In genomic region chr12:30694412-30694955, GRCh38 we compare ENCODE assay signal across 8 cellular contexts. TPM values are rescaled to one million over a fixed set of nuclear protein-coding genes. Genes with fewer than 3 reads are reported as not detected.
DNase-seq lines count a peak whose midpoint lies in the region; ATAC-seq and TF ChIP-seq lines count a peak whose summit lies in the region.

No MANE protein-coding gene starts in this region.

- H3K36me3 Mint-ChIP-seq in Calu3 (ENCODE audit: insufficient read depth, unreplicated experiment): peaks cover 20% of the 10 kb centered on the region
- H3K36me3 Mint-ChIP-seq in activated B cell treated with CpG ODN at 0.5 μM for 24 hours (ENCODE audit: low read depth): peaks cover 17% of the 10 kb centered on the region

- peak overlapping the region; percentile 88 for H3K4me3 Mint-ChIP-seq in Calu3 (ENCODE audit: low read depth, unreplicated experiment)
- H3K4me3 Mint-ChIP-seq in activated B cell treated with CpG ODN at 0.5 μM for 24 hours: peak overlapping the region; percentile 98

- TF ChIP-seq POLR2A in testis (IDR thresholded peaks at IDR 0.05): no peak

- H3K4me1 Mint-ChIP-seq in Calu3 (ENCODE audit: low read depth, unreplicated experiment) (peaks cover 28% of the 10 kb centered on the region), activated B cell treated with CpG ODN at 0.5 μM for 24 hours (peaks cover 43% of the 10 kb centered on the region)

- TF ChIP-seq CTCF in Calu3 (IDR thresholded peaks at IDR 0.05; ENCODE audit: unreplicated experiment): no peak
- TF ChIP-seq CTCF in activated B cell treated with CpG ODN at 0.5 μM for 24 hours (IDR thresholded peaks at IDR 0.05): no peak
- TF ChIP-seq CTCF in testis (IDR thresholded peaks at IDR 0.05): no peak

- H3K9ac ChIP-seq in iPS-20b (ENCODE audit: low read depth, low read length): peak overlapping the region; percentile 85; the same call in 1 of the 2 replicates

- peak; percentile 28 for ATAC-seq in HG02870 (IDR thresholded peaks at IDR 0.05; ENCODE audit: unreplicated experiment)
- no peak for ATAC-seq in activated B cell treated with CpG ODN at 0.5 μM for 24 hours (ENCODE audit: low read depth)
- ATAC-seq in HG03460 (IDR thresholded peaks at IDR 0.05; ENCODE audit: unreplicated experiment): no peak

- POLR2A ChIA-PET in activated B cell treated with CpG ODN at 0.5 μM for 24 hours (lab: Charles Lee): interaction anchor here (0.6 to 2.3 kb wide), 3 partner anchors 60 to 128 kb away, joined by 3 to 31 read pairs (median 3); partner anchors contain the start of gene CAPRIN2

- CTCF ChIA-PET in Calu3 (lab: Charles Lee) (no interaction called here), activated B cell treated with CpG ODN at 0.5 μM for 24 hours (lab: Charles Lee) (interaction anchor here (2.4 kb wide), 1 partner anchor 60 kb away, joined by 15 read pairs; the partner anchor contains the start of gene CAPRIN2)

- H3K9me3 Mint-ChIP-seq in Calu3 (ENCODE audit: low read depth, unreplicated experiment) (no peaks in the 10 kb centered on the region), activated B cell treated with CpG ODN at 0.5 μM for 24 hours (no peaks in the 10 kb centered on the region)

- intact Hi-C loops in Calu3 (cut with micrococcal nuclease; ENCODE audit: unreplicated experiment): loop anchor here (2.0 kb wide), 1 partner anchor 100 kb away; no protein-coding TSS in a partner anchor
- intact Hi-C loops in activated B cell treated with CpG ODN at 0.5 μM for 24 hours (cut with micrococcal nuclease): loop anchor here (2.0 kb wide), 1 partner anchor 156 kb away; no protein-coding TSS in a partner anchor
- intact Hi-C loops in testis (cut with DNase I; ENCODE audit: low total_unique reads): no loop called here

- H3K4me3 ChIP-seq in iPS-20b (ENCODE audit: low read length) (peak overlapping the region; percentile 82), testis (peak overlapping the region; percentile 88 to 98)

- H3K27me3 ChIP-seq in iPS-20b (ENCODE audit: insufficient read depth, low read length) (no peaks in the 10 kb centered on the region; the same call in 1 of the 2 replicates), testis (no peaks in the 10 kb centered on the region)

- peak overlapping the region; percentile 74 for H3K27ac Mint-ChIP-seq in Calu3 (ENCODE audit: unreplicated experiment)
- peak overlapping the region; percentile 74 for H3K27ac Mint-ChIP-seq in activated B cell treated with CpG ODN at 0.5 μM for 24 hours

- 10% methylated on average over 9 of the region's 9 CpGs for WGBS in testis, 2 donors

- peaks cover 8% of the 10 kb centered on the region; the same call in 1 of the 2 replicates for H3K4me1 ChIP-seq in iPS-20b (ENCODE audit: insufficient read depth, low read length)
- peaks cover 4% of the 10 kb centered on the region for H3K4me1 ChIP-seq in testis

- H3K27me3 Mint-ChIP-seq in Calu3 (ENCODE audit: unreplicated experiment) (no peaks in the 10 kb centered on the region), activated B cell treated with CpG ODN at 0.5 μM for 24 hours (no peaks in the 10 kb centered on the region)

- H3K9me3 ChIP-seq in iPS-20b (ENCODE audit: insufficient read depth, low read depth, low read length) (no peaks in the 10 kb centered on the region), testis (no peaks in the 10 kb centered on the region)

- DNase-seq in Calu3: peak; percentile 5
- DNase-seq in activated B cell treated with CpG ODN at 0.5 μM for 24 hours: no peak
- no peak for DNase-seq in testis
- DNase-seq in cerebellar cortex (ENCODE audit: low spot score): no peak
- DNase-seq in NCI-H187 treated with DMSO at 0.1 percent for 48 hours (lab: John Stamatoyannopoulos, UW): no peak

- H3K27ac ChIP-seq in iPS-20b (ENCODE audit: low read length) (no peak overlapping the region), testis (no peak overlapping the region)

- H3K36me3 ChIP-seq in iPS-20b (ENCODE audit: insufficient read depth, low read depth, low read length): peaks cover 4% of the 10 kb centered on the region; the same call in 1 of the 2 replicates
- no peaks in the 10 kb centered on the region for H3K36me3 ChIP-seq in testis (ENCODE audit: low read depth, missing control alignments)

- BruUV-seq in Calu3 (replicated peaks; lab: Mats Ljungman, UMichigan): no TSS peak

RNA-seq across cellular contexts. Expression of gene IPO8, which starts 1.2 kb away (rescaled TPM):
- total RNA-seq in Calu3 (2022) (40.1 and 44.1 TPM in 2 replicates), activated B cell treated with CpG ODN at 0.5 μM for 24 hours (52.0 and 55.4 TPM in 2 replicates), testis (10 to 100 TPM; 27.4 to 37.2 TPM)
- polyA plus RNA-seq in testis (ENCODE audit: insufficient read depth, low read depth, low replicate concordance): 46.4 TPM
